In genomic region chr17:76995352-76996105, GRCh38 we compare ENCODE assay signal across 1 cellular context.
TF ChIP-seq lines count a peak whose summit lies in the region.

No MANE protein-coding gene starts in this region.

TF ChIP-seq in H1, 55 proteins besides CTCF, POLR2A, EP300 and RAD21 (continued from another document):
- TF ChIP-seq ATF2 (IDR thresholded peaks at IDR 0.05; ENCODE audit: low read length) = peak; percentile 93
- no peak for TF ChIP-seq FOSL1 (IDR thresholded peaks at IDR 0.05; ENCODE audit: insufficient read depth, low read depth, low read length)
- no peak for TF ChIP-seq YY1 (IDR thresholded peaks at IDR 0.05; ENCODE audit: low read depth, low read length)
- TF ChIP-seq CREB1 (IDR thresholded peaks at IDR 0.05) = peak; percentile 83
- no peak for TF ChIP-seq GABPA (IDR thresholded peaks at IDR 0.05; ENCODE audit: borderline replicate concordance, insufficient read depth, low read length)
- 0 out of 2 replicates have a peak, but pooled peaks have one; percentile 44 for TF ChIP-seq SP1 (IDR thresholded peaks at IDR 0.05; ENCODE audit: low read depth, low read length)
- TF ChIP-seq KDM4A (IDR thresholded peaks at IDR 0.05; ENCODE audit: low read depth, low read length, severe bottlenecking) = no peak
- 0 out of 2 replicates have a peak, but pooled peaks have one; percentile 67 for TF ChIP-seq JUND (IDR thresholded peaks at IDR 0.05; ENCODE audit: low read length)
- no peak for TF ChIP-seq EZH2 (IDR thresholded peaks at IDR 0.05; ENCODE audit: low read depth, low read length, severe bottlenecking)
- no peak for TF ChIP-seq RXRA (IDR thresholded peaks at IDR 0.05; ENCODE audit: insufficient read depth, low read depth, low read length)
- no peak for TF ChIP-seq RNF2 (IDR thresholded peaks at IDR 0.05; ENCODE audit: borderline replicate concordance, low read depth, low read length, missing control alignments, poor library complexity, severe bottlenecking)
- TF ChIP-seq CEBPB (IDR thresholded peaks at IDR 0.05; ENCODE audit: low read depth, low read length) = peak; percentile 35; the same call in 1 of the 2 replicates
- no peak for TF ChIP-seq CHD2 (IDR thresholded peaks at IDR 0.05; ENCODE audit: low read length)
